Comparison of ENCODE assay signal across 9 cellular contexts in genomic region chr15:63531586-63531985, GRCh38. TPM values are rescaled to one million over a fixed set of nuclear protein-coding genes. Genes with fewer than 3 reads are reported as not detected.
DNase-seq lines count a peak whose midpoint lies in the region; ATAC-seq and TF ChIP-seq lines count a peak whose summit lies in the region.
"Had no signal": no experiment of that assay in that cellular context is flagged by ENCODE, and none has a peak within 500 bp of the region (broad histone marks: within the 10 kb centered on the region; RNA-seq: fewer than 3 reads in every experiment).

No MANE protein-coding gene starts in this region.

- H2AK5ac ChIP-seq in trophoblast cell (ENCODE audit: low read length), result no peak overlapping the region

- H3K4me1 ChIP-seq in trophoblast cell (ENCODE audit: control insufficient read depth in 1 of 2, insufficient read depth in 2 of 2, low read length in 2 of 2), result peaks cover 0 to 2% of the 10 kb centered on the region in 2 experiments

- TF ChIP-seq CTCF in HFF-Myc (IDR thresholded peaks at IDR 0.05; ENCODE audit: low read depth, low read length, missing control alignments) (peak; percentile 46), chondrocyte (IDR thresholded peaks at IDR 0.05) (peak; percentile 36)

- H3K9me3 ChIP-seq in trophoblast cell (ENCODE audit: insufficient read depth, low read depth, low read length), result no peaks in the 10 kb centered on the region

- no peak overlapping the region for H3K4me3 Mint-ChIP-seq in chondrocyte (ENCODE audit: unreplicated experiment)
- H3K4me3 Mint-ChIP-seq: activated CD4-positive, alpha-beta T cell treated with anti-CD3 and anti-CD28 coated beads, Interleukin-2, amount 10 ng/mL, durations not matched to agents 24 days and 14 days had no signal

- no peak overlapping the region for H3K4ac ChIP-seq in trophoblast cell (ENCODE audit: low read depth, low read length)

- H4K8ac ChIP-seq in trophoblast cell (ENCODE audit: low read depth, low read length), result no peak overlapping the region

- H3K4me2 ChIP-seq in trophoblast cell (ENCODE audit: low read length), result no peak overlapping the region

- no peak overlapping the region for H2BK5ac ChIP-seq in trophoblast cell (ENCODE audit: low read depth, low read length, poor library complexity)

- WGBS in trophoblast cell (ENCODE audit: extremely low coverage, insufficient coverage, insufficient read length), result no CpG with 5 or more reads among the region's 4 CpGs

- no peak overlapping the region for H4K12ac ChIP-seq in trophoblast cell (ENCODE audit: low read depth, low read length)

- H3K4me1 Mint-ChIP-seq in chondrocyte (ENCODE audit: low read depth), result peaks cover 18% of the 10 kb centered on the region

- no peak overlapping the region for H2BK120ac ChIP-seq in trophoblast cell (ENCODE audit: insufficient read depth, low read length, poor library complexity)

- no peak overlapping the region for H3K18ac ChIP-seq in trophoblast cell (ENCODE audit: low read length)

- no peak overlapping the region for H3K27ac ChIP-seq in trophoblast cell (ENCODE audit: low read depth, low read length)

- ATAC-seq in HG03135 (IDR thresholded peaks at IDR 0.05; ENCODE audit: unreplicated experiment) (no peak), GM18868 (IDR thresholded peaks at IDR 0.05; ENCODE audit: unreplicated experiment) (no peak)

- H2AFZ ChIP-seq in trophoblast cell (ENCODE audit: insufficient read depth, low read length, poor library complexity), result no peak overlapping the region

- no peak overlapping the region for H4K91ac ChIP-seq in trophoblast cell (ENCODE audit: low read depth, low read length)

- no peak overlapping the region for H3K14ac ChIP-seq in trophoblast cell (ENCODE audit: low read length)

- no peak overlapping the region for H3K23ac ChIP-seq in trophoblast cell (ENCODE audit: low read length)

- no peak overlapping the region for H2BK12ac ChIP-seq in trophoblast cell (ENCODE audit: low read length)

- no peaks in the 10 kb centered on the region for H3K36me3 Mint-ChIP-seq in chondrocyte (ENCODE audit: low read depth)

- no peaks in the 10 kb centered on the region for H3K27me3 ChIP-seq in trophoblast cell (ENCODE audit: insufficient read depth, low read length)

- H3K79me2 ChIP-seq in trophoblast cell (ENCODE audit: control insufficient read depth, insufficient read depth, low read length, poor library complexity), result no peaks in the 10 kb centered on the region

- DNase-seq in SKM-1 treated with dmso at 0.1 percent for 144 hours (lab: John Stamatoyannopoulos, UW; ENCODE audit: unreplicated experiment), result peak; percentile 7
- DNase-seq in SKM-1 (lab: John Stamatoyannopoulos, UW; ENCODE audit: unreplicated experiment), result no peak
- no peak for DNase-seq in HFF-Myc (ENCODE audit: extremely low read depth, low read depth)
- no peak for DNase-seq in chondrocyte (ENCODE audit: low spot score)
- peak; percentile 8 to 51 for DNase-seq in trophoblast cell
- no peak for DNase-seq in AG08396 (ENCODE audit: low spot score)
- DNase-seq: activated CD4-positive, alpha-beta T cell treated with anti-CD3 and anti-CD28 coated beads, Interleukin-2, amount 10 ng/mL, durations not matched to agents 24 days and 14 days had no signal

- H3K9ac ChIP-seq in trophoblast cell (ENCODE audit: low read length), result no peak overlapping the region

- no peak overlapping the region for H3K4me3 ChIP-seq in HFF-Myc (replicated peaks; ENCODE audit: low read depth, low read length)
- no peak overlapping the region for H3K4me3 ChIP-seq in trophoblast cell (ENCODE audit: low read depth, low read length)

- H3K9me3 Mint-ChIP-seq in chondrocyte (ENCODE audit: low read depth), result no peaks in the 10 kb centered on the region
- H3K9me3 Mint-ChIP-seq: activated CD4-positive, alpha-beta T cell treated with anti-CD3 and anti-CD28 coated beads, Interleukin-2, amount 10 ng/mL, durations not matched to agents 24 days and 14 days had no signal

- no peaks in the 10 kb centered on the region for H3K36me3 ChIP-seq in trophoblast cell (ENCODE audit: control insufficient read depth in 1 of 2, insufficient read depth in 2 of 2, low read length in 2 of 2)

- H3K27me3 Mint-ChIP-seq in chondrocyte (ENCODE audit: low read depth), result no peaks in the 10 kb centered on the region
- H3K27me3 Mint-ChIP-seq: activated CD4-positive, alpha-beta T cell treated with anti-CD3 and anti-CD28 coated beads, Interleukin-2, amount 10 ng/mL, durations not matched to agents 24 days and 14 days had no signal

- H3K27ac Mint-ChIP-seq in chondrocyte (ENCODE audit: unreplicated experiment), result no peak overlapping the region
- H3K27ac Mint-ChIP-seq: activated CD4-positive, alpha-beta T cell treated with anti-CD3 and anti-CD28 coated beads, Interleukin-2, amount 10 ng/mL, durations not matched to agents 24 days and 14 days had no signal

- no peaks in the 10 kb centered on the region for H3K79me1 ChIP-seq in trophoblast cell (ENCODE audit: low read length)

RNA-seq across cellular contexts. Expression of gene USP3, which starts 27.2 kb away (rescaled TPM):
- 27.6 to 30.6 TPM (median 28.7 TPM) in 3 replicates for total RNA-seq in chondrocyte
- polyA plus RNA-seq in trophoblast cell (2013), result 28.3 and 28.6 TPM in 2 replicates

Comparison
In these comparisons a context has a peak if more than half of its experiments do, and no peak if none do; other contexts are left out.
1. DNase-seq: peak in SKM-1 treated with dmso at 0.1 percent for 144 hours (single experiment) and trophoblast cell (2 of 2); none in SKM-1 (single experiment), HFF-Myc (single experiment), chondrocyte (single experiment) and AG08396 (single experiment).